9 cellular contexts compared by ENCODE assay signal in genomic region chr1:19074361-19074901, GRCh38.
DNase-seq lines count a peak whose midpoint lies in the region; ATAC-seq and TF ChIP-seq lines count a peak whose summit lies in the region.
"Had no signal": no experiment of that assay in that cellular context is flagged by ENCODE, and none has a peak within 500 bp of the region (broad histone marks: within the 10 kb centered on the region; RNA-seq: fewer than 3 reads in every experiment).

No MANE protein-coding gene starts in this region.

- H3K9me3 ChIP-seq in esophagus (ENCODE audit: control insufficient read depth in 2 of 2, insufficient read depth in 1 of 2, low read depth in 1 of 2, low read length in 1 of 2) (no peaks in the 10 kb centered on the region), neuronal stem cell (replicated peaks in 1 of 2; ENCODE audit: control insufficient read depth in 2 of 2, insufficient read depth in 1 of 2, low read depth in 1 of 2, low read length in 2 of 2) (no peaks in the 10 kb centered on the region)

- in situ Hi-C loops in KBM-7 (cut with MboI; ENCODE audit: low pct_unique_long_range_greater_than_20kb, low sequenced_read_pairs), result no loop called here

- ATAC-seq in GM21723 (IDR thresholded peaks at IDR 0.05; ENCODE audit: unreplicated experiment), result no peak

- H4K91ac ChIP-seq in neuronal stem cell (ENCODE audit: low read depth, low read length, poor library complexity), result no peak overlapping the region

- H3K36me3 ChIP-seq in esophagus (ENCODE audit: control insufficient read depth in 2 of 2, insufficient read depth in 2 of 2, low read length in 1 of 2) (peaks cover 17 to 28% of the 10 kb centered on the region in 2 donors), neuronal stem cell (replicated peaks in 1 of 2; ENCODE audit: control insufficient read depth in 2 of 2, insufficient read depth in 2 of 2, low read length in 2 of 2) (peaks cover 54 to 69% of the 10 kb centered on the region in 2 donors)

- no peak overlapping the region for H3K14ac ChIP-seq in neuronal stem cell (ENCODE audit: low read length)

- H3K79me1 ChIP-seq in neuronal stem cell (ENCODE audit: low read depth, low read length), result no peaks in the 10 kb centered on the region

- no peak overlapping the region for H2BK12ac ChIP-seq in neuronal stem cell (ENCODE audit: low read length)

- no peaks in the 10 kb centered on the region for H3K27me3 ChIP-seq in esophagus (ENCODE audit: control insufficient read depth in 1 of 2, insufficient read depth in 2 of 2, low read length in 2 of 2)
- no peaks in the 10 kb centered on the region for H3K27me3 ChIP-seq in neuronal stem cell (ENCODE audit: control insufficient read depth in 3 of 3, insufficient read depth in 3 of 3, low read depth in 1 of 3, low read length in 3 of 3)

- no peak for DNase-seq in RWPE1 (ENCODE audit: low spot score)
- DNase-seq in activated T-cell treated with anti-CD3 and anti-CD28 coated beads for 1 hour (ENCODE audit: low read depth), result peak; percentile 42
- peak; percentile 23 for DNase-seq in stimulated activated CD8-positive, alpha-beta memory T cell treated with anti-CD3 and anti-CD28 coated beads, Interleukin-15, amount 100 ng/mL, for 1 hour (ENCODE audit: low read depth)
- no peak for DNase-seq in inferior parietal cortex (ENCODE audit: extremely low spot score)
- no peak for DNase-seq in KBM-7
- DNase-seq in neuronal stem cell (ENCODE audit: low spot score), result no peak
- DNase-seq: DMS53 had no signal

- H3K4me1 ChIP-seq in esophagus (ENCODE audit: control insufficient read depth in 2 of 2, insufficient read depth in 2 of 2, low read length in 1 of 2), result peaks cover 10 to 48% of the 10 kb centered on the region in 2 donors
- H3K4me1 ChIP-seq in neuronal stem cell (ENCODE audit: control insufficient read depth in 2 of 2, insufficient read depth in 1 of 2, low read depth in 1 of 2, low read length in 2 of 2), result peaks cover 0 to 5% of the 10 kb centered on the region in 2 donors

- H3K27ac ChIP-seq in RWPE1, result peak overlapping the region; percentile 99
- H3K27ac ChIP-seq in esophagus (ENCODE audit: low read depth in 2 of 2, low read length in 1 of 2), result peak overlapping the region; percentile 98 to 100
- H3K27ac ChIP-seq in neuronal stem cell (replicated peaks; ENCODE audit: low read length), result no peak overlapping the region

- H2BK5ac ChIP-seq in neuronal stem cell (ENCODE audit: low read length), result no peak overlapping the region

- H3K4ac ChIP-seq in neuronal stem cell (ENCODE audit: low read length), result no peak overlapping the region

- no peak for TF ChIP-seq CTCF in RWPE1 (conservative IDR thresholded peaks at IDR 0.05; ENCODE audit: low read depth)

- no peak overlapping the region for H2AFZ ChIP-seq in neuronal stem cell (ENCODE audit: low read length)

- H3K4me3 ChIP-seq in esophagus (ENCODE audit: low read depth in 1 of 2, low read length in 2 of 2) (no peak overlapping the region), neuronal stem cell (ENCODE audit: low read length in 2 of 2) (no peak overlapping the region)

- 45 to 64% methylated on average over 17 of the region's 17 CpGs for WGBS in esophagus, 2 donors
- no CpG with 5 or more reads among the region's 17 CpGs for WGBS in neuronal stem cell (ENCODE audit: extremely low coverage in 2 of 2, insufficient read length in 2 of 2, insufficient replicate concordance in 1 of 2), 2 donors

- no peak overlapping the region for H3K18ac ChIP-seq in neuronal stem cell (ENCODE audit: low read length)

- H2AK5ac ChIP-seq in neuronal stem cell (ENCODE audit: low read depth, low read length), result no peak overlapping the region

- no peak overlapping the region for H3K23ac ChIP-seq in neuronal stem cell (ENCODE audit: low read depth, low read length, poor library complexity)

- no peak overlapping the region for H3K4me2 ChIP-seq in neuronal stem cell (ENCODE audit: insufficient read depth, low read length, poor library complexity, severe bottlenecking)

- H3K9ac ChIP-seq in neuronal stem cell (ENCODE audit: low read depth, low read length, poor library complexity), result no peak overlapping the region

- no peak overlapping the region for H4K8ac ChIP-seq in neuronal stem cell (ENCODE audit: low read depth, low read length)

- POLR2A ChIA-PET in RWPE1 (lab: Yijun Ruan, JAX; ENCODE audit: low non-redundant PET), result interaction anchor here (0.6 kb wide), 1 partner anchor 120 kb away, joined by 3 read pairs; no protein-coding TSS in a partner anchor

- H2BK15ac ChIP-seq in neuronal stem cell (ENCODE audit: low read length), result no peak overlapping the region

- CTCF ChIA-PET in RWPE1 (lab: Yijun Ruan, JAX), result interaction anchor here (0.6 to 2.3 kb wide), 8 partner anchors 20 to 192 kb away, joined by 3 to 10 read pairs (median 4); no protein-coding TSS in a partner anchor

- H2BK120ac ChIP-seq in neuronal stem cell (ENCODE audit: low read depth, low read length), result no peak overlapping the region

Comparison
In these comparisons a context has a peak if more than half of its experiments do, and no peak if none do; other contexts are left out.
1. DNase-seq: peak in activated T-cell treated with anti-CD3 and anti-CD28 coated beads for 1 hour (single experiment) and stimulated activated CD8-positive, alpha-beta memory T cell treated with anti-CD3 and anti-CD28 coated beads, Interleukin-15, amount 100 ng/mL, for 1 hour (single experiment); none in RWPE1 (single experiment), inferior parietal cortex (single experiment), KBM-7 (single experiment) and neuronal stem cell (single experiment).